ENCODE assay signal across 14 cellular contexts in the genomic region with DNA sequence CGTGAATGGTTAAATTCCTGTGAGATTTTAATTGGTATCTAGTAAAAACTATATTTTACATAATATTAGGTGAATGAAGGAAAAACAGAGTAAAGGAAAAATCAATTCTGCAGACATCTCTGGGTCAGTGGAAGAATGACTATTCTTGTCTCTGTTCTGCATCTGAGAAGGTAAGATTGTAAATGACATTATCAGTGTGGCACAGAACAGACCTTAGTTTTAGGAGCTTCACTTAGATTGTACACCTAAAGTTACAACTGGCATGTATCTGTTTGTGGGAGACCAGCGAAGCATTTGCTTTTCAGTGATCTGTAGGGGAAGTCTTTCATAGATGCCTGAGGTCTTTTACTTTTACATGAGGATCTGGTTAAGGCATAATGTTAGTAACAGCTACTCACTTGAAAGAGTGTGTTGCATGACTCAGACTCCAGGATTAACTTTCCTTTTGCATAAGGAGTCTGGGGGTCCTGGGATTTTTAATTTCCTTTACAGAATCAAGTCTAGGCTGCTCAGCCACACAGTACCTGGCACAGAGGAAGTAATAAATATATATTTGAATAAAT. TPM values are rescaled to one million over a fixed set of nuclear protein-coding genes. Genes with fewer than 3 reads are reported as not detected.
DNase-seq lines count a peak whose midpoint lies in the region; ATAC-seq and TF ChIP-seq lines count a peak whose summit lies in the region.
"Had no signal": no experiment of that assay in that cellular context is flagged by ENCODE, and none has a peak within 500 bp of the region (broad histone marks: within the 10 kb centered on the region; RNA-seq: fewer than 3 reads in every experiment).

No MANE protein-coding gene starts in this region.

- H2BK20ac ChIP-seq in IMR-90 (ENCODE audit: low read depth, low read length) = peak overlapping the region; percentile 39; the same call in 1 of the 2 replicates

- TF ChIP-seq CTCF in IMR-90 (conservative IDR thresholded peaks at IDR 0.05; ENCODE audit: low read depth, low read length) (no peak), astrocyte of the spinal cord (IDR thresholded peaks at IDR 0.05; ENCODE audit: low read depth, low read length) (no peak), esophagus squamous epithelium (IDR thresholded peaks at IDR 0.05) (no peak), stomach (IDR thresholded peaks at IDR 0.05) (no peak)

- H2AFZ ChIP-seq in IMR-90 (replicated peaks; ENCODE audit: low read length, poor library complexity) = no peak overlapping the region

- WGBS in IMR-90 (ENCODE audit: extremely low coverage in 2 of 2, insufficient read length in 1 of 2), 2 experiments = no CpG with 5 or more reads among the region's 2 CpGs
- 88 to 89% methylated on average over 2 of the region's 2 CpGs for WGBS in esophagus squamous epithelium, 2 donors
- WGBS in stomach, 5 donors = 86 to 96% (median 95%) methylated on average over 2 of the region's 2 CpGs

- ATAC-seq in IMR-90 (ENCODE audit: low read depth) = peak; percentile 84
- ATAC-seq in GM21723 (IDR thresholded peaks at IDR 0.05; ENCODE audit: unreplicated experiment) = no peak

- BruUV-seq in IMR-90 (replicated peaks; lab: Mats Ljungman, UMichigan) = no TSS peak

- H3K9me3 ChIP-seq in IMR-90 (ENCODE audit: control insufficient read depth, insufficient read depth, low read length) = no peaks in the 10 kb centered on the region
- no peaks in the 10 kb centered on the region for H3K9me3 ChIP-seq in esophagus squamous epithelium
- no peaks in the 10 kb centered on the region for H3K9me3 ChIP-seq in stomach
- H3K9me3 ChIP-seq: ovary, SJCRH30 had no signal

- H4K91ac ChIP-seq in IMR-90 (ENCODE audit: insufficient read depth, low read depth, low read length) = no peak overlapping the region

- no peak overlapping the region for H3K18ac ChIP-seq in IMR-90 (ENCODE audit: low read depth, low read length)

- H4K20me1 ChIP-seq in IMR-90 (ENCODE audit: insufficient read depth, low read length) = peaks cover 10% of the 10 kb centered on the region

- in situ Hi-C loops in IMR-90 (cut with MboI; ENCODE audit: low sequenced_read_pairs) (no loop called here), astrocyte of the spinal cord (cut with HindIII; ENCODE audit: low sequenced_read_pairs) (no loop called here)

- CTCF ChIA-PET in IMR-90 (lab: Yijun Ruan, JAX) = interaction anchor here (0.6 to 0.8 kb wide), 2 partner anchors 59 to 1658 kb away, joined by 3 read pairs; no protein-coding TSS in a partner anchor

- H2AK9ac ChIP-seq in IMR-90 (replicated peaks; ENCODE audit: low read depth, low read length, poor library complexity) = no peak overlapping the region

- H3K27ac ChIP-seq in IMR-90 (ENCODE audit: insufficient read depth, low read length) (no peak overlapping the region), esophagus squamous epithelium (no peak overlapping the region), stomach (no peak overlapping the region)
- H3K27ac ChIP-seq: ovary, SJCRH30 had no signal

- no peak overlapping the region; a peak in 1 of 4 replicates for H4K8ac ChIP-seq in IMR-90 (ENCODE audit: low read depth in 2 of 2, low read length in 2 of 2)

- H3K9ac ChIP-seq in IMR-90 (ENCODE audit: low read depth, low read length) = no peak overlapping the region

- H2AK5ac ChIP-seq in IMR-90 (ENCODE audit: low read depth, low read length) = no peak overlapping the region

- no peak overlapping the region for H3K56ac ChIP-seq in IMR-90 (ENCODE audit: extremely low read depth, insufficient read depth, low read length)

- POLR2A ChIA-PET in IMR-90 (lab: Charles Lee; ENCODE audit: unreplicated experiment) = no interaction called here

- no peak for TF ChIP-seq EP300 in stomach (IDR thresholded peaks at IDR 0.05)

- H3K14ac ChIP-seq in IMR-90 (replicated peaks; ENCODE audit: low read depth, low read length) = peak overlapping the region; percentile 88

- peak overlapping the region; percentile 48; the same call in 1 of the 2 replicates for H3K4ac ChIP-seq in IMR-90 (ENCODE audit: low read depth, low read length)

- intact Hi-C loops in IMR-90 (cut with micrococcal nuclease) (no loop called here), esophagus squamous epithelium (cut with DNase I) (no loop called here), stomach (cut with DNase I; ENCODE audit: low total_unique reads) (no loop called here)

- no peaks in the 10 kb centered on the region; the same call in 1 of the 2 replicates for H3K9me1 ChIP-seq in IMR-90 (ENCODE audit: insufficient read depth, low read length)

- H3K27me3 ChIP-seq in IMR-90 (ENCODE audit: control insufficient read depth, insufficient read depth, low read length) (no peaks in the 10 kb centered on the region), esophagus squamous epithelium (no peaks in the 10 kb centered on the region), stomach (no peaks in the 10 kb centered on the region)
- H3K27me3 ChIP-seq: ovary, SJCRH30 had no signal

- peak overlapping the region; percentile 75 for H2BK5ac ChIP-seq in IMR-90 (ENCODE audit: low read depth, low read length, poor library complexity, severe bottlenecking)

- H3K36me3 ChIP-seq in IMR-90 (ENCODE audit: control insufficient read depth, insufficient read depth, low read length) (no peaks in the 10 kb centered on the region), esophagus squamous epithelium (no peaks in the 10 kb centered on the region), stomach (no peaks in the 10 kb centered on the region)
- H3K36me3 ChIP-seq: ovary, SJCRH30 had no signal

- no peak overlapping the region for H2BK15ac ChIP-seq in IMR-90 (ENCODE audit: low read depth, low read length)

- dilution Hi-C loops in IMR-90 (cut with HindIII; ENCODE audit: low sequenced_read_pairs, unreplicated experiment) = no loop called here

- H4K5ac ChIP-seq in IMR-90 (ENCODE audit: low read depth, low read length) = no peak overlapping the region

- DNase-seq in AG08396 (ENCODE audit: low spot score) (peak; percentile 22), IMR-90 (peak; percentile 74), astrocyte of the spinal cord (ENCODE audit: low read depth, low spot score) (peak; percentile 61), iris pigment epithelial cell (ENCODE audit: low read depth) (peak; percentile 79), esophagus squamous epithelium (lab: John Stamatoyannopoulos, UW) (no peak), anterior cingulate cortex (lab: John Stamatoyannopoulos, UW) (no peak), stomach (no peak)
- DNase-seq: C1 segment of cervical spinal cord; kidney glomerular epithelial cell; NCI-H524; ovary; stimulated activated CD4-positive, alpha-beta T cell treated with anti-CD3 and anti-CD28 coated beads, Interleukin-4, amount 100 ng/mL, for 1 hour had no signal

- H3K23ac ChIP-seq in IMR-90 (ENCODE audit: low read depth, low read length) = no peak overlapping the region

- TF ChIP-seq RAD21 in IMR-90 (IDR thresholded peaks at IDR 0.05; ENCODE audit: low read length) = no peak

- H3K4me3 ChIP-seq in IMR-90 (ENCODE audit: insufficient read depth, low read depth, low read length) (no peak overlapping the region), astrocyte of the spinal cord (ENCODE audit: low read depth, low read length) (no peak overlapping the region), esophagus squamous epithelium (no peak overlapping the region), stomach (no peak overlapping the region)
- H3K4me3 ChIP-seq: ovary, SJCRH30 had no signal

- peak overlapping the region; percentile 43; the same call in 1 of the 2 replicates for H3K4me2 ChIP-seq in IMR-90 (ENCODE audit: low read depth, low read length)

- TF ChIP-seq POLR2A in IMR-90 (IDR thresholded peaks at IDR 0.05; ENCODE audit: low read depth, low read length) (no peak), esophagus squamous epithelium (IDR thresholded peaks at IDR 0.05) (no peak), stomach (IDR thresholded peaks at IDR 0.05) (no peak)

- H2BK120ac ChIP-seq in IMR-90 (ENCODE audit: low read depth, low read length) = no peak overlapping the region

- H3K4me1 ChIP-seq in IMR-90 (ENCODE audit: control insufficient read depth, insufficient read depth, low read length) (peaks cover 3% of the 10 kb centered on the region), esophagus squamous epithelium (peaks cover 0 to 15% (median 0%) of the 10 kb centered on the region in 3 donors), stomach (peaks cover 1 to 19% (median 5%) of the 10 kb centered on the region in 4 donors)
- H3K4me1 ChIP-seq: SJCRH30 had no signal

- H3K79me1 ChIP-seq in IMR-90 (ENCODE audit: low read depth in 1 of 2, low read length in 2 of 2) = peaks cover 3 to 40% of the 10 kb centered on the region in 2 experiments; a peak in 3 of 4 replicates

TF ChIP-seq in IMR-90, 13 proteins besides CTCF, POLR2A, EP300 and RAD21 (continues in another document):
- TF ChIP-seq ELK1 (IDR thresholded peaks at IDR 0.05; ENCODE audit: borderline replicate concordance, low read depth, low read length) (no peak), MAFK (IDR thresholded peaks at IDR 0.05; ENCODE audit: low read depth, low read length) (no peak), NFE2L2 (IDR thresholded peaks at IDR 0.05; ENCODE audit: low read depth, low read length) (no peak), SMC3 (IDR thresholded peaks at IDR 0.05; ENCODE audit: low read depth, low read length) (no peak), BHLHE40 (IDR thresholded peaks at IDR 0.05; ENCODE audit: low read depth, low read length) (no peak), MXI1 (IDR thresholded peaks at IDR 0.05; ENCODE audit: borderline replicate concordance, low read depth, low read length) (no peak), MAZ (IDR thresholded peaks at IDR 0.05; ENCODE audit: borderline replicate concordance, low read depth, low read length) (no peak), CEBPB (IDR thresholded peaks at IDR 0.05; ENCODE audit: low read depth, low read length) (peak; percentile 10; the same call in 1 of the 2 replicates)

RNA-seq across cellular contexts. Expression of gene JMJD1C, which starts 56.2 kb away (rescaled TPM):
- total RNA-seq in IMR-90 (2012; rRNA removed) = 96.8 and 108 TPM in 2 replicates
- 10.6 and 15.6 TPM in 2 replicates for polyA plus RNA-seq in IMR-90 (2012; rRNA removed)
- polyA plus RNA-seq in IMR-90 (2012; cell fraction: cytosol; rRNA removed) = 2.0 and 2.7 TPM in 2 replicates
- polyA plus RNA-seq in IMR-90 (2012; cell fraction: nucleus; rRNA removed; ENCODE audit: low replicate concordance) = 4.5 and 57.4 TPM in 2 replicates
- total RNA-seq in esophagus squamous epithelium = 10 to 100 TPM; 41.6 to 77.8 (median 56.9) TPM
- 100 to 1,000 TPM in 2 of 5 donors, 10 to 100 TPM in 3; 26.4 to 235 (median 98.0) TPM for total RNA-seq in stomach
- polyA plus RNA-seq in stomach = 10 to 100 TPM; 13.6 to 26.4 (median 19.1) TPM

Comparison
In these comparisons a context has a peak if more than half of its experiments do, and no peak if none do; other contexts are left out.
1. DNase-seq: peak in AG08396 (single experiment), IMR-90 (single experiment), astrocyte of the spinal cord (single experiment) and iris pigment epithelial cell (single experiment); none in esophagus squamous epithelium (single experiment), anterior cingulate cortex (0 of 58) and stomach (single experiment).